Comparison of ENCODE assay signal across 30 cellular contexts in the genomic region with DNA sequence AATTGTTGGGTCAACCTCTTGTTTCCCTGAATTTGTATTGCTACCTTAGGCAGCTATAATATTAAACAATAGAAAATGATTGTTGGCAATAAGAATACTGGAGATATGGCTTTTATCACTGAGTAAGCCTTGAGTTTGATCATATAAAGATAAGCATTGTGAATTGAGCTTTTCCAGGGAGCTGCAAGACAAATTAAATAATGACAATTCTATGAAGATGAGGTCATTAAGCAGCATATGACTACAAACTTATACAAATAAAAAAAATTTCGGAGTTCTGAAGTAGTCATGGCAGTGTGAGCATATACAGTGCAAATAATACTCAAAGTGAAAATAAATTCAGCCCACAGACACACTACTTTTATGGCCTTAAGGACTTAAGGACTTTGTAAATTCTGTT.
"Had no signal": no experiment of that assay in that cellular context is flagged by ENCODE, and none has a peak within 500 bp of the region (broad histone marks: within the 10 kb centered on the region; RNA-seq: fewer than 3 reads in every experiment).

No MANE protein-coding gene starts in this region.

- H3K4me1 ChIP-seq: adrenal gland, ascending aorta, body of pancreas, breast epithelium had no signal

- H3K9me3 ChIP-seq: adrenal gland, ascending aorta, body of pancreas had no signal

- H3K36me3 ChIP-seq: adrenal gland, ascending aorta, brain microvascular endothelial cell, breast epithelium, cardiac muscle cell had no signal

- H3K27me3 ChIP-seq: adrenal gland, ascending aorta, body of pancreas, brain microvascular endothelial cell, breast epithelium, cardiac muscle cell had no signal

- DNase-seq: activated effector memory CD4-positive, alpha-beta T cell treated with anti-CD3 and anti-CD28 coated beads, Interleukin-2, amount 50 U/mL, for 16 hours; activated effector memory CD4-positive, alpha-beta T cell treated with Interleukin-2 at 50 U/mL for 16 hours; activated gamma-delta T cell; activated gamma-delta T cell treated with Interleukin-2 at 50 U/mL for 16 hours; activated naive CD4-positive, alpha-beta T cell; activated naive CD4-positive, alpha-beta T cell treated with anti-CD3 and anti-CD28 coated beads for 36 hours; activated naive CD4-positive, alpha-beta T cell treated with anti-CD3 and anti-CD28 coated beads, Interleukin-2, amount 10 ng/mL, durations not matched to agents 7 days and 5 days; activated naive CD4-positive, alpha-beta T cell treated with anti-CD3 and anti-CD28 coated beads, Interleukin-2, amount 50 U/mL, for 16 hours; activated naive CD4-positive, alpha-beta T cell treated with Interleukin-2 at 50 U/mL for 16 hours; activated naive CD8-positive, alpha-beta T cell treated with anti-CD3 and anti-CD28 coated beads for 36 hours; activated naive CD8-positive, alpha-beta T cell treated with anti-CD3 and anti-CD28 coated beads, Interleukin-2, amount 10 ng/mL, durations not matched to agents 7 days and 5 days; activated naive CD8-positive, alpha-beta T cell treated with anti-CD3 and anti-CD28 coated beads, Interleukin-2, amount 50 U/mL, for 24 hours; activated T-cell treated with anti-CD3 and anti-CD28 coated beads, Interleukin-2, amount 50 U/mL, for 4 hours; activated T-cell treated with anti-CD3 and anti-CD28 coated beads, Interleukin-2, amount 50 U/mL, for 48 hours; activated T-cell treated with anti-CD3 and anti-CD28 coated beads, Interleukin-2, amount 50 U/mL, for 72 hours; adrenal gland; amniotic stem cell; amygdala; anterior cingulate cortex; aorta; body of pancreas; brain microvascular endothelial cell; caudate nucleus; central memory CD4-positive, alpha-beta T cell; cerebellar nuclear complex had no signal

- ATAC-seq: activated naive CD4-positive, alpha-beta T cell treated with anti-CD3 and anti-CD28 coated beads, Interleukin-2, amount 50 U/mL, for 72 hours; activated naive CD8-positive, alpha-beta T cell treated with anti-CD3 and anti-CD28 coated beads, Interleukin-2, amount 50 U/mL, for 24 hours; activated T-cell treated with anti-CD3 and anti-CD28 coated beads, Interleukin-2, amount 50 U/mL, for 4 hours; activated T-cell treated with anti-CD3 and anti-CD28 coated beads, Interleukin-2, amount 50 U/mL, for 72 hours; activated T-helper 17 cell treated with anti-CD3 and anti-CD28 coated beads, Interleukin-2, amount 50 U/mL, for 72 hours; body of pancreas had no signal

- H3K4me3 ChIP-seq: adrenal gland, ascending aorta, body of pancreas, breast epithelium, cardiac muscle cell had no signal

- H3K27ac ChIP-seq: adrenal gland, ascending aorta, body of pancreas, brain microvascular endothelial cell, breast epithelium, cardiac muscle cell had no signal
